ENCODE assay signal across 2 cellular contexts in the genomic region with DNA sequence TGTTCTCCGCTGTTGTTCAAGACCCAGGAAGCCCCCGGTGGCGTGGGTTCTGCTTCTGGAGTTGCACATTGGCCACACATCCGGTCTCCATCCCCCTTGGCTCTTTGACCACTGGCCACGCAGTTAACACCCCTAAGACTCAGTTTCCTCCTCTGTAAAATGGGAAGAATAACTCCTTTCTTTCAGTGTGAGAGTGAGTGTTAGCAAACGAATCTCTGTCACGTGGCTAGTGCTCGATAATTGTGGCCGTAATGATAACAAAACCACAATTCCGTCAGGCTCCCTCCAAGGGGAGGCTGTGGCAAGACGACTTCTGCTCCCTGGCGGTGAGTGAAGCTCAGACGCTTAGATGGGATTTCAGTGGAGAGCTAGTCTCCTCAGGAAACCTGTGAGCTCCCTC.
TF ChIP-seq lines count a peak whose summit lies in the region.

No MANE protein-coding gene starts in this region.

TF ChIP-seq in HepG2, 621 proteins besides CTCF, POLR2A, EP300 and RAD21:
- TF ChIP-seq ZNF629 (CRISPR knock-in tag; conservative IDR thresholded peaks at IDR 0.05) (peak; percentile 75), ZNF101 (CRISPR knock-in tag; IDR thresholded peaks at IDR 0.05; ENCODE audit: borderline replicate concordance, low read depth) (no peak), ZMYM3 (CRISPR knock-in tag; IDR thresholded peaks at IDR 0.05) (0 out of 2 replicates have a peak, but pooled peaks have one; percentile 35), ZNF430 (CRISPR knock-in tag; IDR thresholded peaks at IDR 0.05) (no peak), GLI4 (CRISPR knock-in tag; IDR thresholded peaks at IDR 0.05; ENCODE audit: borderline replicate concordance) (no peak), MED8 (CRISPR knock-in tag; IDR thresholded peaks at IDR 0.05; ENCODE audit: insufficient replicate concordance) (no peak)
- TF ChIP-seq, protein P1, sequence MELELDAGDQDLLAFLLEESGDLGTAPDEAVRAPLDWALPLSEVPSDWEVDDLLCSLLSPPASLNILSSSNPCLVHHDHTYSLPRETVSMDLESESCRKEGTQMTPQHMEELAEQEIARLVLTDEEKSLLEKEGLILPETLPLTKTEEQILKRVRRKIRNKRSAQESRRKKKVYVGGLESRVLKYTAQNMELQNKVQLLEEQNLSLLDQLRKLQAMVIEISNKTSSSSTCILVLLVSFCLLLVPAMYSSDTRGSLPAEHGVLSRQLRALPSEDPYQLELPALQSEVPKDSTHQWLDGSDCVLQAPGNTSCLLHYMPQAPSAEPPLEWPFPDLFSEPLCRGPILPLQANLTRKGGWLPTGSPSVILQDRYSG (CRISPR knock-in tag; IDR thresholded peaks at IDR 0.05), result no peak

TF ChIP-seq in K562, 482 proteins besides CTCF, POLR2A, EP300 and RAD21 (continues in another document):
- TF ChIP-seq HMG20A (CRISPR knock-in tag; conservative IDR thresholded peaks at IDR 0.05) (no peak), PRPF4 (IDR thresholded peaks at IDR 0.05; ENCODE audit: insufficient read depth, low read depth, low read length, poor library complexity, severe bottlenecking) (no peak), ZNF224 (CRISPR knock-in tag; IDR thresholded peaks at IDR 0.05) (no peak), PHTF2 (CRISPR knock-in tag; IDR thresholded peaks at IDR 0.05) (no peak), ZNF780A (CRISPR knock-in tag; IDR thresholded peaks at IDR 0.05) (no peak), SMC3 (conservative IDR thresholded peaks at IDR 0.05; ENCODE audit: insufficient read depth, low read depth, low read length) (0 out of 2 replicates have a peak, but pooled peaks have one; percentile 11), TCF3 (CRISPR knock-in tag; IDR thresholded peaks at IDR 0.05) (0 out of 2 replicates have a peak, but pooled peaks have one; percentile 23), PTRF (tag; IDR thresholded peaks at IDR 0.05) (no peak), EZH2 (IDR thresholded peaks at IDR 0.05; ENCODE audit: borderline replicate concordance, low read depth, low read length) (no peak), ZNF212 (CRISPR knock-in tag; IDR thresholded peaks at IDR 0.05) (no peak), KLF1 (tag; IDR thresholded peaks at IDR 0.05) (no peak), ETV1 (tag; conservative IDR thresholded peaks at IDR 0.05; ENCODE audit: low read depth) (no peak), NFIC (IDR thresholded peaks at IDR 0.05) (no peak), PCBP2 (IDR thresholded peaks at IDR 0.05; ENCODE audit: low read depth, low read length, poor library complexity, severe bottlenecking) (no peak), SOX6 (IDR thresholded peaks at IDR 0.05) (peak; percentile 38; the same call in 1 of the 2 replicates), ZNF77 (CRISPR knock-in tag; IDR thresholded peaks at IDR 0.05) (no peak), NR3C1 (CRISPR knock-in tag; IDR thresholded peaks at IDR 0.05) (no peak), GTF2E2 (tag; IDR thresholded peaks at IDR 0.05) (no peak), EWSR1 (IDR thresholded peaks at IDR 0.05; ENCODE audit: borderline replicate concordance, low read depth, partially characterized antibody) (no peak), POLR2B (IDR thresholded peaks at IDR 0.05; ENCODE audit: low read depth, partially characterized antibody) (no peak), ZNF354B (CRISPR knock-in tag; IDR thresholded peaks at IDR 0.05) (no peak), GATAD2B (IDR thresholded peaks at IDR 0.05; ENCODE audit: borderline replicate concordance) (no peak), MAFG (tag; conservative IDR thresholded peaks at IDR 0.05) (no peak), CBX1 (IDR thresholded peaks at IDR 0.05; ENCODE audit: low read depth) (no peak), ELF1 (tag; IDR thresholded peaks at IDR 0.05) (no peak), ZNF75A (CRISPR knock-in tag; IDR thresholded peaks at IDR 0.05) (no peak), RBM22 (IDR thresholded peaks at IDR 0.05; ENCODE audit: low read depth, low read length, poor library complexity, severe bottlenecking) (no peak), ZNF583 (CRISPR knock-in tag; IDR thresholded peaks at IDR 0.05) (no peak), KAT7 (CRISPR knock-in tag; IDR thresholded peaks at IDR 0.05; ENCODE audit: borderline replicate concordance) (no peak), ZFP36 (IDR thresholded peaks at IDR 0.05; ENCODE audit: low read depth, low read length, partially characterized antibody) (no peak), CTBP1 (IDR thresholded peaks at IDR 0.05; ENCODE audit: borderline replicate concordance) (no peak), FOXP1 (CRISPR knock-in tag; IDR thresholded peaks at IDR 0.05) (no peak), SETDB1 (IDR thresholded peaks at IDR 0.05; ENCODE audit: low read length) (no peak), ATF1 (CRISPR knock-in tag; IDR thresholded peaks at IDR 0.05) (no peak), ATF1 (tag; IDR thresholded peaks at IDR 0.05) (peak; percentile 34; the same call in 1 of the 2 replicates), PYGO2 (tag; IDR thresholded peaks at IDR 0.05) (no peak), SAP30 (IDR thresholded peaks at IDR 0.05; ENCODE audit: borderline replicate concordance, insufficient read depth, low read depth, low read length, poor library complexity, severe bottlenecking) (no peak)
- TF ChIP-seq, protein P2, sequence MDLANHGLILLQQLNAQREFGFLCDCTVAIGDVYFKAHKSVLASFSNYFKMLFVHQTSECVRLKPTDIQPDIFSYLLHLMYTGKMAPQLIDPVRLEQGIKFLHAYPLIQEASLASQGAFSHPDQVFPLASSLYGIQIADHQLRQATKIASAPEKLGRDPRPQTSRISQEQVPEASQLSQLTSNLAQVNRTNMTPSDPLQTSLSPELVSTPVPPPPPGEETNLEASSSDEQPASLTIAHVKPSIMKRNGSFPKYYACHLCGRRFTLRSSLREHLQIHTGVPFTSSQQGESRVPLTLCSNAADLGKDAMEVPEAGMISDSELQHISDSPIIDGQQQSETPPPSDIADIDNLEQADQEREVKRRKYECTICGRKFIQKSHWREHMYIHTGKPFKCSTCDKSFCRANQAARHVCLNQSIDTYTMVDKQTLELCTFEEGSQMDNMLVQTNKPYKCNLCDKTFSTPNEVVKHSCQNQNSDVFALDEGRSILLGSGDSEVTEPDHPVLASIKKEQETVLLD (IDR thresholded peaks at IDR 0.05), result no peak
- TF ChIP-seq, protein P3, sequence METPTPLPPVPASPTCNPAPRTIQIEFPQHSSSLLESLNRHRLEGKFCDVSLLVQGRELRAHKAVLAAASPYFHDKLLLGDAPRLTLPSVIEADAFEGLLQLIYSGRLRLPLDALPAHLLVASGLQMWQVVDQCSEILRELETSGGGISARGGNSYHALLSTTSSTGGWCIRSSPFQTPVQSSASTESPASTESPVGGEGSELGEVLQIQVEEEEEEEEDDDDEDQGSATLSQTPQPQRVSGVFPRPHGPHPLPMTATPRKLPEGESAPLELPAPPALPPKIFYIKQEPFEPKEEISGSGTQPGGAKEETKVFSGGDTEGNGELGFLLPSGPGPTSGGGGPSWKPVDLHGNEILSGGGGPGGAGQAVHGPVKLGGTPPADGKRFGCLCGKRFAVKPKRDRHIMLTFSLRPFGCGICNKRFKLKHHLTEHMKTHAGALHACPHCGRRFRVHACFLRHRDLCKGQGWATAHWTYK (CRISPR knock-in tag; IDR thresholded peaks at IDR 0.05), result no peak
- TF ChIP-seq, protein P4, sequence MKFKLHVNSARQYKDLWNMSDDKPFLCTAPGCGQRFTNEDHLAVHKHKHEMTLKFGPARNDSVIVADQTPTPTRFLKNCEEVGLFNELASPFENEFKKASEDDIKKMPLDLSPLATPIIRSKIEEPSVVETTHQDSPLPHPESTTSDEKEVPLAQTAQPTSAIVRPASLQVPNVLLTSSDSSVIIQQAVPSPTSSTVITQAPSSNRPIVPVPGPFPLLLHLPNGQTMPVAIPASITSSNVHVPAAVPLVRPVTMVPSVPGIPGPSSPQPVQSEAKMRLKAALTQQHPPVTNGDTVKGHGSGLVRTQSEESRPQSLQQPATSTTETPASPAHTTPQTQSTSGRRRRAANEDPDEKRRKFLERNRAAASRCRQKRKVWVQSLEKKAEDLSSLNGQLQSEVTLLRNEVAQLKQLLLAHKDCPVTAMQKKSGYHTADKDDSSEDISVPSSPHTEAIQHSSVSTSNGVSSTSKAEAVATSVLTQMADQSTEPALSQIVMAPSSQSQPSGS (CRISPR knock-in tag; IDR thresholded peaks at IDR 0.05), result no peak
- TF ChIP-seq, protein P5, sequence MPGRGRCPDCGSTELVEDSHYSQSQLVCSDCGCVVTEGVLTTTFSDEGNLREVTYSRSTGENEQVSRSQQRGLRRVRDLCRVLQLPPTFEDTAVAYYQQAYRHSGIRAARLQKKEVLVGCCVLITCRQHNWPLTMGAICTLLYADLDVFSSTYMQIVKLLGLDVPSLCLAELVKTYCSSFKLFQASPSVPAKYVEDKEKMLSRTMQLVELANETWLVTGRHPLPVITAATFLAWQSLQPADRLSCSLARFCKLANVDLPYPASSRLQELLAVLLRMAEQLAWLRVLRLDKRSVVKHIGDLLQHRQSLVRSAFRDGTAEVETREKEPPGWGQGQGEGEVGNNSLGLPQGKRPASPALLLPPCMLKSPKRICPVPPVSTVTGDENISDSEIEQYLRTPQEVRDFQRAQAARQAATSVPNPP (IDR thresholded peaks at IDR 0.05; ENCODE audit: borderline replicate concordance, insufficient read depth, insufficient read length), result no peak
- TF ChIP-seq, protein P6, sequence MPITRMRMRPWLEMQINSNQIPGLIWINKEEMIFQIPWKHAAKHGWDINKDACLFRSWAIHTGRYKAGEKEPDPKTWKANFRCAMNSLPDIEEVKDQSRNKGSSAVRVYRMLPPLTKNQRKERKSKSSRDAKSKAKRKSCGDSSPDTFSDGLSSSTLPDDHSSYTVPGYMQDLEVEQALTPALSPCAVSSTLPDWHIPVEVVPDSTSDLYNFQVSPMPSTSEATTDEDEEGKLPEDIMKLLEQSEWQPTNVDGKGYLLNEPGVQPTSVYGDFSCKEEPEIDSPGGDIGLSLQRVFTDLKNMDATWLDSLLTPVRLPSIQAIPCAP (CRISPR knock-in tag; IDR thresholded peaks at IDR 0.05; ENCODE audit: borderline replicate concordance), result no peak
- TF ChIP-seq, protein P7, sequence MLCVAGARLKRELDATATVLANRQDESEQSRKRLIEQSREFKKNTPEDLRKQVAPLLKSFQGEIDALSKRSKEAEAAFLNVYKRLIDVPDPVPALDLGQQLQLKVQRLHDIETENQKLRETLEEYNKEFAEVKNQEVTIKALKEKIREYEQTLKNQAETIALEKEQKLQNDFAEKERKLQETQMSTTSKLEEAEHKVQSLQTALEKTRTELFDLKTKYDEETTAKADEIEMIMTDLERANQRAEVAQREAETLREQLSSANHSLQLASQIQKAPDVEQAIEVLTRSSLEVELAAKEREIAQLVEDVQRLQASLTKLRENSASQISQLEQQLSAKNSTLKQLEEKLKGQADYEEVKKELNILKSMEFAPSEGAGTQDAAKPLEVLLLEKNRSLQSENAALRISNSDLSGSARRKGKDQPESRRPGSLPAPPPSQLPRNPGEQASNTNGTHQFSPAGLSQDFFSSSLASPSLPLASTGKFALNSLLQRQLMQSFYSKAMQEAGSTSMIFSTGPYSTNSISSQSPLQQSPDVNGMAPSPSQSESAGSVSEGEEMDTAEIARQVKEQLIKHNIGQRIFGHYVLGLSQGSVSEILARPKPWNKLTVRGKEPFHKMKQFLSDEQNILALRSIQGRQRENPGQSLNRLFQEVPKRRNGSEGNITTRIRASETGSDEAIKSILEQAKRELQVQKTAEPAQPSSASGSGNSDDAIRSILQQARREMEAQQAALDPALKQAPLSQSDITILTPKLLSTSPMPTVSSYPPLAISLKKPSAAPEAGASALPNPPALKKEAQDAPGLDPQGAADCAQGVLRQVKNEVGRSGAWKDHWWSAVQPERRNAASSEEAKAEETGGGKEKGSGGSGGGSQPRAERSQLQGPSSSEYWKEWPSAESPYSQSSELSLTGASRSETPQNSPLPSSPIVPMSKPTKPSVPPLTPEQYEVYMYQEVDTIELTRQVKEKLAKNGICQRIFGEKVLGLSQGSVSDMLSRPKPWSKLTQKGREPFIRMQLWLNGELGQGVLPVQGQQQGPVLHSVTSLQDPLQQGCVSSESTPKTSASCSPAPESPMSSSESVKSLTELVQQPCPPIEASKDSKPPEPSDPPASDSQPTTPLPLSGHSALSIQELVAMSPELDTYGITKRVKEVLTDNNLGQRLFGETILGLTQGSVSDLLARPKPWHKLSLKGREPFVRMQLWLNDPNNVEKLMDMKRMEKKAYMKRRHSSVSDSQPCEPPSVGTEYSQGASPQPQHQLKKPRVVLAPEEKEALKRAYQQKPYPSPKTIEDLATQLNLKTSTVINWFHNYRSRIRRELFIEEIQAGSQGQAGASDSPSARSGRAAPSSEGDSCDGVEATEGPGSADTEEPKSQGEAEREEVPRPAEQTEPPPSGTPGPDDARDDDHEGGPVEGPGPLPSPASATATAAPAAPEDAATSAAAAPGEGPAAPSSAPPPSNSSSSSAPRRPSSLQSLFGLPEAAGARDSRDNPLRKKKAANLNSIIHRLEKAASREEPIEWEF (CRISPR knock-in tag; IDR thresholded peaks at IDR 0.05), result no peak
- TF ChIP-seq, protein P8, sequence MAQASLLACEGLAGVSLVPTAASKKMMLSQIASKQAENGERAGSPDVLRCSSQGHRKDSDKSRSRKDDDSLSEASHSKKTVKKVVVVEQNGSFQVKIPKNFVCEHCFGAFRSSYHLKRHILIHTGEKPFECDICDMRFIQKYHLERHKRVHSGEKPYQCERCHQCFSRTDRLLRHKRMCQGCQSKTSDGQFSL (CRISPR knock-in tag; IDR thresholded peaks at IDR 0.05), result no peak
- TF ChIP-seq, protein P8 (tag; IDR thresholded peaks at IDR 0.05), result no peak
- TF ChIP-seq, protein P9, sequence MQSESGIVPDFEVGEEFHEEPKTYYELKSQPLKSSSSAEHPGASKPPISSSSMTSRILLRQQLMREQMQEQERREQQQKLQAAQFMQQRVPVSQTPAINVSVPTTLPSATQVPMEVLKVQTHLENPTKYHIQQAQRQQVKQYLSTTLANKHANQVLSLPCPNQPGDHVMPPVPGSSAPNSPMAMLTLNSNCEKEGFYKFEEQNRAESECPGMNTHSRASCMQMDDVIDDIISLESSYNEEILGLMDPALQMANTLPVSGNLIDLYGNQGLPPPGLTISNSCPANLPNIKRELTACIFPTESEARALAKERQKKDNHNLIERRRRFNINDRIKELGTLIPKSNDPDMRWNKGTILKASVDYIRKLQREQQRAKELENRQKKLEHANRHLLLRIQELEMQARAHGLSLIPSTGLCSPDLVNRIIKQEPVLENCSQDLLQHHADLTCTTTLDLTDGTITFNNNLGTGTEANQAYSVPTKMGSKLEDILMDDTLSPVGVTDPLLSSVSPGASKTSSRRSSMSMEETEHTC (IDR thresholded peaks at IDR 0.05), result no peak
- TF ChIP-seq, protein P10, sequence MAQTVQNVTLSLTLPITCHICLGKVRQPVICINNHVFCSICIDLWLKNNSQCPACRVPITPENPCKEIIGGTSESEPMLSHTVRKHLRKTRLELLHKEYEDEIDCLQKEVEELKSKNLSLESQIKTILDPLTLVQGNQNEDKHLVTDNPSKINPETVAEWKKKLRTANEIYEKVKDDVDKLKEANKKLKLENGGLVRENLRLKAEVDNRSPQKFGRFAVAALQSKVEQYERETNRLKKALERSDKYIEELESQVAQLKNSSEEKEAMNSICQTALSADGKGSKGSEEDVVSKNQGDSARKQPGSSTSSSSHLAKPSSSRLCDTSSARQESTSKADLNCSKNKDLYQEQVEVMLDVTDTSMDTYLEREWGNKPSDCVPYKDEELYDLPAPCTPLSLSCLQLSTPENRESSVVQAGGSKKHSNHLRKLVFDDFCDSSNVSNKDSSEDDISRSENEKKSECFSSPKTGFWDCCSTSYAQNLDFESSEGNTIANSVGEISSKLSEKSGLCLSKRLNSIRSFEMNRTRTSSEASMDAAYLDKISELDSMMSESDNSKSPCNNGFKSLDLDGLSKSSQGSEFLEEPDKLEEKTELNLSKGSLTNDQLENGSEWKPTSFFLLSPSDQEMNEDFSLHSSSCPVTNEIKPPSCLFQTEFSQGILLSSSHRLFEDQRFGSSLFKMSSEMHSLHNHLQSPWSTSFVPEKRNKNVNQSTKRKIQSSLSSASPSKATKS (CRISPR knock-in tag; IDR thresholded peaks at IDR 0.05), result no peak
